ENCODE assay signal across 18 cellular contexts in genomic region chr18:74166397-74166796, GRCh38. TPM values are rescaled to one million over a fixed set of nuclear protein-coding genes. Genes with fewer than 3 reads are reported as not detected.
"Had no signal": no experiment of that assay in that cellular context is flagged by ENCODE, and none has a peak within 500 bp of the region (broad histone marks: within the 10 kb centered on the region; RNA-seq: fewer than 3 reads in every experiment).

No MANE protein-coding gene starts in this region.

- H3K27ac ChIP-seq: dorsolateral prefrontal cortex, gastroesophageal sphincter, heart right ventricle, ovary, thoracic aorta had no signal

- FAIRE-seq: urothelium cell line had no signal

- H3K27me3 ChIP-seq: gastroesophageal sphincter, ovary had no signal

- H3K4me1 ChIP-seq: gastroesophageal sphincter had no signal

- DNase-seq: activated CD4-positive, alpha-beta T cell treated with anti-CD3 and anti-CD28 coated beads for 1 hour; activated CD4-positive, alpha-beta T cell treated with anti-CD3 and anti-CD28 coated beads, Interleukin-2, amount 50 U/mL, for 4 hours; activated naive CD4-positive, alpha-beta T cell treated with Interleukin-2 at 50 U/mL for 16 hours; aorta; dorsolateral prefrontal cortex; endodermal cell; heart right ventricle; left cardiac atrium; midbrain; ovary; stimulated activated CD4-positive, alpha-beta T cell treated with anti-CD3 and anti-CD28 coated beads, Interleukin-12 subunit alpha, Interleukin-12 subunit beta, amount 100 ng/mL, for 4 hours; stimulated activated CD4-positive, alpha-beta T cell treated with anti-CD3 and anti-CD28 coated beads, Interleukin-2, amount 100 ng/mL, for 24 hours; T1000 had no signal

- H3K36me3 ChIP-seq: ovary, thoracic aorta had no signal

- H3K4me3 ChIP-seq: dorsolateral prefrontal cortex, gastroesophageal sphincter, heart right ventricle, ovary, thoracic aorta had no signal

- ATAC-seq: activated T-helper 17 cell treated with anti-CD3 and anti-CD28 coated beads, Interleukin-2, amount 50 U/mL, for 72 hours; gastroesophageal sphincter; heart right ventricle; left cardiac atrium had no signal

- H3K9me3 ChIP-seq: gastroesophageal sphincter, heart right ventricle, ovary, thoracic aorta had no signal

RNA-seq across cellular contexts. Expression of gene FBXO15, which starts 18.8 kb away (rescaled TPM):
- total RNA-seq: bronchial epithelial cell had no signal
